1 cellular context compared by ENCODE assay signal in the genomic region with DNA sequence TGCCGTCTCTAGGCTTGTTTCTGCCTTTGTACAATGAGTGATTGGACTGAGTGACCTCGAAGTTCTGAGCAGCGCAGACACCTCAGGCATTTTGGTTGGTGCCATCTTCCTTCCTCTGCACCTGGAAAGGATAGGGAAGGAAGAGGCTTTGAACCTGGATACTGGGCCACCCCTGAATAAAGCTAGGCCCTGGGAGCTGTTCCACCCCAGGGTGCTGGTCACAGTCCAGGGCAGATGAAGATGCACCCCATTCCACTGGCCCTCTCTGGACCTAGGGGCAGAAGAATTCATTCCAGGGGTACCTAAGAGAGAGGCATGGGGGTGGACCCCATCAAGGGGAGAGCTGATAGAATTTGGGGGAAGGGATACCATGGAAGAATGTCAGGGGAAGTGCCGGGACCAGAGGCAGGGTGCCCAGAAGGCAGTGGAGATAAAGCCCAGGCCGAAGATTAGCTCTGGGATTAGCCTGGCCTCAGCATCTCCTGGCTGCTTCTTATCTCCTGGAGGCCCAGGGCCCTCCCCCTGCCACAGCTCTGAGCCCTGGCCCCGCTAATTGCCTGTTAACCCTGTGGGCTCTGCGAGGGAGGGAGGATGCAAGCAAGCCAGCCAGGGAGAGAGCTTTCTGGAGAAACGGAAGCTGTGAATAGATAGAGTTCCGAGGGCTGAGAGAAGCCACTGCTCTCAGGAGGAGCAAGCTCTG.
TF ChIP-seq lines count a peak whose summit lies in the region.

No MANE protein-coding gene starts in this region.

TF ChIP-seq in SK-N-SH treated with all-trans-retinoic acid at 6 μM for 48 hours, 23 proteins besides CTCF, POLR2A, EP300 and RAD21 (continued from another document):
- TF ChIP-seq, protein P1, sequence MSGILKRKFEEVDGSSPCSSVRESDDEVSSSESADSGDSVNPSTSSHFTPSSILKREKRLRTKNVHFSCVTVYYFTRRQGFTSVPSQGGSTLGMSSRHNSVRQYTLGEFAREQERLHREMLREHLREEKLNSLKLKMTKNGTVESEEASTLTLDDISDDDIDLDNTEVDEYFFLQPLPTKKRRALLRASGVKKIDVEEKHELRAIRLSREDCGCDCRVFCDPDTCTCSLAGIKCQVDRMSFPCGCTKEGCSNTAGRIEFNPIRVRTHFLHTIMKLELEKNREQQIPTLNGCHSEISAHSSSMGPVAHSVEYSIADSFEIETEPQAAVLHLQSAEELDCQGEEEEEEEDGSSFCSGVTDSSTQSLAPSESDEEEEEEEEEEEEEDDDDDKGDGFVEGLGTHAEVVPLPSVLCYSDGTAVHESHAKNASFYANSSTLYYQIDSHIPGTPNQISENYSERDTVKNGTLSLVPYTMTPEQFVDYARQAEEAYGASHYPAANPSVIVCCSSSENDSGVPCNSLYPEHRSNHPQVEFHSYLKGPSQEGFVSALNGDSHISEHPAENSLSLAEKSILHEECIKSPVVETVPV (CRISPR knock-in tag; IDR thresholded peaks at IDR 0.05) = no peak
- TF ChIP-seq, protein P2, sequence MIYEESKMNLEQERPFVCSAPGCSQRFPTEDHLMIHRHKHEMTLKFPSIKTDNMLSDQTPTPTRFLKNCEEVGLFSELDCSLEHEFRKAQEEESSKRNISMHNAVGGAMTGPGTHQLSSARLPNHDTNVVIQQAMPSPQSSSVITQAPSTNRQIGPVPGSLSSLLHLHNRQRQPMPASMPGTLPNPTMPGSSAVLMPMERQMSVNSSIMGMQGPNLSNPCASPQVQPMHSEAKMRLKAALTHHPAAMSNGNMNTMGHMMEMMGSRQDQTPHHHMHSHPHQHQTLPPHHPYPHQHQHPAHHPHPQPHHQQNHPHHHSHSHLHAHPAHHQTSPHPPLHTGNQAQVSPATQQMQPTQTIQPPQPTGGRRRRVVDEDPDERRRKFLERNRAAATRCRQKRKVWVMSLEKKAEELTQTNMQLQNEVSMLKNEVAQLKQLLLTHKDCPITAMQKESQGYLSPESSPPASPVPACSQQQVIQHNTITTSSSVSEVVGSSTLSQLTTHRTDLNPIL (CRISPR knock-in tag; IDR thresholded peaks at IDR 0.05; ENCODE audit: low read depth) = no peak
- TF ChIP-seq TCF4 (CRISPR knock-in tag; IDR thresholded peaks at IDR 0.05; ENCODE audit: borderline replicate concordance) (peak; percentile 59; the same call in 1 of the 2 replicates), BACH2 (CRISPR knock-in tag; IDR thresholded peaks at IDR 0.05; ENCODE audit: borderline replicate concordance) (no peak), TSHZ2 (CRISPR knock-in tag; IDR thresholded peaks at IDR 0.05) (peak; percentile 50; the same call in 1 of the 2 replicates), ISL1 (CRISPR knock-in tag; IDR thresholded peaks at IDR 0.05) (no peak), PPARA (CRISPR knock-in tag; IDR thresholded peaks at IDR 0.05; ENCODE audit: borderline replicate concordance) (no peak), TOX (CRISPR knock-in tag; IDR thresholded peaks at IDR 0.05; ENCODE audit: borderline replicate concordance) (no peak), ZFP30 (CRISPR knock-in tag; IDR thresholded peaks at IDR 0.05) (no peak)
